Comparison of ENCODE assay signal across 7 cellular contexts in the genomic region with DNA sequence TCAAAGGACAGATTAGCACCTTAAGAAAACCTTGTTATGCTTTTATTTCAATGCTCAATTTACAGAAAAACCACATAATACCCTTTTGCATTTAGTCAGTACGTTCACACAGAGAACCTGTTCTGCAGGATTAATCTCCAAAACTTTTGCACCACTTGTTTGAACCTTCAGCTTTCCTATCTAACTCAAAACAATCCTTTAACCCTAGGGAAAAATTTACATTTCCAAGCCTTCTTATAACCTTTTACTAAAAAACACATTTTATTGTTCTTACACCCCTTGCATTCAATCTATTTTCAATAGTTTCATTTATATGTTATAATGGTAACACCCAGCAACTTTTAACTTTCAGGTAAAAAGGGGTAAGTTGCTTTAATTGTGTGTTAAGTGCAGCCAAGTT.
"Had no signal": no experiment of that assay in that cellular context is flagged by ENCODE, and none has a peak within 500 bp of the region (broad histone marks: within the 10 kb centered on the region; RNA-seq: fewer than 3 reads in every experiment).

No MANE protein-coding gene starts in this region.

- ATAC-seq: HepG2 had no signal

- H3K27ac ChIP-seq: HL-60 had no signal

- H3K36me3 Mint-ChIP-seq: IgD-negative memory B cell had no signal

- H3K27me3 Mint-ChIP-seq: IgD-negative memory B cell had no signal

- DNase-seq: GOT3, H7, HCEC 1CT, KG1 had no signal

- H3K4me3 Mint-ChIP-seq: IgD-negative memory B cell had no signal
